ENCODE assay signal across 22 cellular contexts in genomic region chr3:119338749-119339148, GRCh38.
"Had no signal": no experiment of that assay in that cellular context is flagged by ENCODE, and none has a peak within 500 bp of the region (broad histone marks: within the 10 kb centered on the region; RNA-seq: fewer than 3 reads in every experiment).

No MANE protein-coding gene starts in this region.

- FAIRE-seq: islet of Langerhans had no signal

- H3K4me1 ChIP-seq: vagina had no signal

- H3K4me3 ChIP-seq: esophagus squamous epithelium, heart left ventricle, ovary, right atrium auricular region, sigmoid colon, skin epidermis, testis, tibial nerve, upper lobe of right lung, vagina had no signal

- H3K27me3 ChIP-seq: esophagus squamous epithelium, heart left ventricle, ovary, right atrium auricular region, sigmoid colon, testis, tibial nerve, upper lobe of right lung, vagina had no signal

- H3K36me3 ChIP-seq: esophagus squamous epithelium, ovary, right atrium auricular region, sigmoid colon, upper lobe of right lung, vagina had no signal

- H3K27me3 Mint-ChIP-seq: naive thymus-derived CD8-positive, alpha-beta T cell; stimulated activated naive B cell treated with anti-CD40 and anti-IgM and Interleukin-4, amounts not matched to agents 10 μg/mL and 1 μg/mL and 100 μg/mL, for 72 hours; stimulated activated naive CD8-positive, alpha-beta T cell treated with anti-CD3 and anti-CD28 coated beads, Interleukin-15, amount 100 ng/mL, for 72 hours had no signal

- ATAC-seq: heart left ventricle; naive thymus-derived CD8-positive, alpha-beta T cell; stimulated activated naive B cell treated with anti-CD40 and anti-IgM and Interleukin-4, amounts not matched to agents 10 μg/mL and 1 μg/mL and 100 μg/mL, for 72 hours; stimulated activated naive CD8-positive, alpha-beta T cell treated with anti-CD3 and anti-CD28 coated beads, Interleukin-15, amount 100 ng/mL, for 72 hours; upper lobe of right lung had no signal

- H3K27ac ChIP-seq: esophagus squamous epithelium, heart left ventricle, ovary, right atrium auricular region, sigmoid colon, skin epidermis, testis, upper lobe of right lung, vagina had no signal

- DNase-seq: dermis blood vessel endothelial cell; esophagus squamous epithelium; heart left ventricle; hypothalamus; kidney glomerular epithelial cell; mesendoderm; naive thymus-derived CD8-positive, alpha-beta T cell; nucleus accumbens; ovary; sigmoid colon; stimulated activated CD4-positive, alpha-beta T cell treated with anti-CD3 and anti-CD28 coated beads, Interleukin-2, amount 100 ng/mL, for 24 hours; stimulated activated CD4-positive, alpha-beta T cell treated with anti-CD3 and anti-CD28 coated beads, Interleukin-4, amount 100 ng/mL, for 4 hours; stimulated activated naive B cell treated with anti-CD40 and anti-IgM and Interleukin-4, amounts not matched to agents 10 μg/mL and 1 μg/mL and 100 μg/mL, for 72 hours; stimulated activated naive CD8-positive, alpha-beta T cell treated with anti-CD3 and anti-CD28 coated beads, Interleukin-15, amount 100 ng/mL, for 72 hours; testis; upper lobe of right lung had no signal

- H3K4me3 Mint-ChIP-seq: naive thymus-derived CD8-positive, alpha-beta T cell; neural crest cell; stimulated activated naive B cell treated with anti-CD40 and anti-IgM and Interleukin-4, amounts not matched to agents 10 μg/mL and 1 μg/mL and 100 μg/mL, for 72 hours; stimulated activated naive CD8-positive, alpha-beta T cell treated with anti-CD3 and anti-CD28 coated beads, Interleukin-15, amount 100 ng/mL, for 72 hours had no signal

- H3K27ac Mint-ChIP-seq: naive thymus-derived CD8-positive, alpha-beta T cell; stimulated activated naive B cell treated with anti-CD40 and anti-IgM and Interleukin-4, amounts not matched to agents 10 μg/mL and 1 μg/mL and 100 μg/mL, for 72 hours; stimulated activated naive CD8-positive, alpha-beta T cell treated with anti-CD3 and anti-CD28 coated beads, Interleukin-15, amount 100 ng/mL, for 72 hours had no signal

- H3K4me1 Mint-ChIP-seq: neural crest cell had no signal

- H3K9me3 Mint-ChIP-seq: naive thymus-derived CD8-positive, alpha-beta T cell; stimulated activated naive CD8-positive, alpha-beta T cell treated with anti-CD3 and anti-CD28 coated beads, Interleukin-15, amount 100 ng/mL, for 72 hours had no signal

- H3K9me3 ChIP-seq: esophagus squamous epithelium, ovary, right atrium auricular region, sigmoid colon, testis, upper lobe of right lung, vagina had no signal
